In genomic region chr4:105107105-105107856, GRCh38 we compare ENCODE assay signal across 15 cellular contexts.
"Had no signal": no experiment of that assay in that cellular context is flagged by ENCODE, and none has a peak within 500 bp of the region (broad histone marks: within the 10 kb centered on the region; RNA-seq: fewer than 3 reads in every experiment).

No MANE protein-coding gene starts in this region.

- H3K36me3 Mint-ChIP-seq: activated CD8-positive, alpha-beta memory T cell treated with anti-CD3 and anti-CD28 coated beads, Interleukin-2, amount 10 ng/mL, durations not matched to agents 7 days and 5 days; brain had no signal

- H3K4me1 Mint-ChIP-seq: activated CD8-positive, alpha-beta memory T cell treated with anti-CD3 and anti-CD28 coated beads, Interleukin-2, amount 10 ng/mL, durations not matched to agents 7 days and 5 days; activated naive CD4-positive, alpha-beta T cell treated with anti-CD3 and anti-CD28 coated beads, Interleukin-2, amount 50 U/mL, for 24 hours; brain; nephron; T-helper 17 cell had no signal

- H3K9me3 ChIP-seq: thoracic aorta had no signal

- ATAC-seq: activated CD4-positive, CD25-positive, alpha-beta regulatory T cell treated with anti-CD3 and anti-CD28 coated beads, Interleukin-2, amount 50 U/mL, for 24 hours; activated CD8-positive, alpha-beta memory T cell treated with anti-CD3 and anti-CD28 coated beads, Interleukin-2, amount 10 ng/mL, durations not matched to agents 7 days and 5 days; effector memory CD8-positive, alpha-beta T cell; T-helper 17 cell had no signal

- H3K27ac ChIP-seq: thoracic aorta had no signal

- H3K9me3 Mint-ChIP-seq: activated naive CD4-positive, alpha-beta T cell treated with anti-CD3 and anti-CD28 coated beads, Interleukin-2, amount 50 U/mL, for 24 hours; activated T-cell treated with anti-CD3 and anti-CD28 coated beads, Interleukin-2, amount 50 U/mL, for 24 hours; effector memory CD8-positive, alpha-beta T cell; stimulated activated naive CD8-positive, alpha-beta T cell treated with anti-CD3 and anti-CD28 coated beads, Interleukin-15, Interleukin-2, amounts not matched to agents 100 ng/mL and 50 ng/mL, for 24 hours had no signal

- H3K4me3 Mint-ChIP-seq: activated CD8-positive, alpha-beta memory T cell treated with anti-CD3 and anti-CD28 coated beads, Interleukin-2, amount 10 ng/mL, durations not matched to agents 7 days and 5 days; activated naive CD4-positive, alpha-beta T cell treated with anti-CD3 and anti-CD28 coated beads, Interleukin-2, amount 50 U/mL, for 24 hours; activated T-cell treated with anti-CD3 and anti-CD28 coated beads, Interleukin-2, amount 50 U/mL, for 24 hours; brain; effector memory CD8-positive, alpha-beta T cell; nephron; stimulated activated naive CD8-positive, alpha-beta T cell treated with anti-CD3 and anti-CD28 coated beads, Interleukin-15, Interleukin-2, amounts not matched to agents 100 ng/mL and 50 ng/mL, for 24 hours; T-helper 17 cell had no signal

- H3K36me3 ChIP-seq: thoracic aorta had no signal

- DNase-seq: activated CD4-positive, alpha-beta T cell treated with anti-CD3 and anti-CD28 coated beads, Interleukin-2, amount 50 U/mL, for 4 hours; activated CD8-positive, alpha-beta memory T cell treated with anti-CD3 and anti-CD28 coated beads, Interleukin-2, amount 10 ng/mL, durations not matched to agents 7 days and 5 days; activated effector memory CD4-positive, alpha-beta T cell treated with Interleukin-2 at 50 U/mL for 16 hours; activated T-cell treated with anti-CD3 and anti-CD28 coated beads, Interleukin-2, amount 50 U/mL, for 24 hours; amniotic stem cell; effector memory CD8-positive, alpha-beta T cell; stimulated activated CD4-positive, alpha-beta T cell treated with anti-CD3 and anti-CD28 coated beads, Interleukin-4, amount 100 ng/mL, for 1 hour; stimulated activated CD8-positive, alpha-beta memory T cell treated with anti-CD3 and anti-CD28 coated beads, Interleukin-4, amount 100 ng/mL, for 48 hours; T-helper 17 cell had no signal

- H3K27ac Mint-ChIP-seq: activated CD8-positive, alpha-beta memory T cell treated with anti-CD3 and anti-CD28 coated beads, Interleukin-2, amount 10 ng/mL, durations not matched to agents 7 days and 5 days; activated naive CD4-positive, alpha-beta T cell treated with anti-CD3 and anti-CD28 coated beads, Interleukin-2, amount 50 U/mL, for 24 hours; activated T-cell treated with anti-CD3 and anti-CD28 coated beads, Interleukin-2, amount 50 U/mL, for 24 hours; brain; effector memory CD8-positive, alpha-beta T cell; nephron; stimulated activated naive CD8-positive, alpha-beta T cell treated with anti-CD3 and anti-CD28 coated beads, Interleukin-15, Interleukin-2, amounts not matched to agents 100 ng/mL and 50 ng/mL, for 24 hours; T-helper 17 cell had no signal

- H3K4me3 ChIP-seq: thoracic aorta had no signal
